In the genomic region with DNA sequence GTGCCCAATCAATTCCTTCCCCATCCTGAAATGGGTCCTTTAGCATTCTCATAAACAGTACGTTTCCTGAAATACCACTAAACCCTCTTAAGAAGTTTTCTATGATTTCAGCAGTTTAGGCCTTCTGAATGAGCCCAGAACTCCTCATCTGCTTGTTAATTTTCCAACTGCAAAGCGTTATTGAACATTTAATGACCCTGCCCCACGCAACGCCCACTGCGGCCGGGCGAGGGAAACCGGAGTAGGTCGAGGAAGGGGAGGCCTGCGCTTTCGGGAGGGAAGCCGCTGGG, we compare ENCODE assay signal across 8 cellular contexts. TPM values are rescaled to one million over a fixed set of nuclear protein-coding genes. Genes with fewer than 3 reads are reported as not detected.
DNase-seq lines count a peak whose midpoint lies in the region; ATAC-seq and TF ChIP-seq lines count a peak whose summit lies in the region.

No MANE protein-coding gene starts in this region.

- peaks cover 8% of the 10 kb centered on the region for H3K27me3 ChIP-seq in A673 (replicated peaks; ENCODE audit: insufficient read depth, low read depth, low read length, poor library complexity)
- no peaks in the 10 kb centered on the region for H3K27me3 ChIP-seq in mucosa of stomach (ENCODE audit: control insufficient read depth, insufficient read depth, low read length)

- H3K36me3 ChIP-seq in A673 (ENCODE audit: insufficient read depth, low read length, poor library complexity, severe bottlenecking): no peaks in the 10 kb centered on the region
- no peaks in the 10 kb centered on the region for H3K36me3 ChIP-seq in mucosa of stomach (ENCODE audit: control insufficient read depth, insufficient read depth, low read length)

- no TSS peak for BruUV-seq in A673 (replicated peaks; lab: Mats Ljungman, UMichigan)

- no peak overlapping the region for H3K27ac ChIP-seq in A673 (ENCODE audit: low read depth, low read length, poor library complexity, severe bottlenecking)

- H3K9me3 Mint-ChIP-seq in IgD-negative memory B cell: no peaks in the 10 kb centered on the region

- H3K4me3 ChIP-seq in A673 (ENCODE audit: low read depth, low read length, poor library complexity, severe bottlenecking) (peak overlapping the region; percentile 83), choroid plexus epithelial cell (ENCODE audit: low read depth, low read length) (peak overlapping the region; percentile 78), mucosa of stomach (ENCODE audit: low read length) (peak overlapping the region; percentile 64)

- H3K4me1 ChIP-seq in A673 (ENCODE audit: insufficient read depth, low read length, poor library complexity, severe bottlenecking) (peaks cover 8% of the 10 kb centered on the region), mucosa of stomach (ENCODE audit: control insufficient read depth, insufficient read depth, low read length) (peaks cover 17% of the 10 kb centered on the region)

- POLR2A ChIA-PET in A673 (lab: Charles Lee; ENCODE audit: low non-redundant PET): no interaction called here

- intact Hi-C loops in A673 (cut with micrococcal nuclease; ENCODE audit: unreplicated experiment): no loop called here

- no peak for TF ChIP-seq CTCF in A673 (conservative IDR thresholded peaks at IDR 0.05; ENCODE audit: low read depth, low read length)
- TF ChIP-seq CTCF in choroid plexus epithelial cell (conservative IDR thresholded peaks at IDR 0.05; ENCODE audit: low read depth, low read length): no peak
- TF ChIP-seq CTCF in omental fat pad (IDR thresholded peaks at IDR 0.05): no peak

- H3K27me3 Mint-ChIP-seq in IgD-negative memory B cell: no peaks in the 10 kb centered on the region

- peak overlapping the region; percentile 88 to 99 (median 98) for H3K27ac Mint-ChIP-seq in IgD-negative memory B cell

- peak overlapping the region; percentile 92 for H3K9ac ChIP-seq in mucosa of stomach (ENCODE audit: low read length)

- CTCF ChIA-PET in A673 (lab: Charles Lee): no interaction called here

- peaks cover 11 to 25% (median 23%) of the 10 kb centered on the region in 3 donors for H3K4me1 Mint-ChIP-seq in IgD-negative memory B cell

- no peak for ATAC-seq in omental fat pad (ENCODE audit: low FRiP score)

- H3K36me3 Mint-ChIP-seq in IgD-negative memory B cell: no peaks in the 10 kb centered on the region

- DNase-seq in A673 (ENCODE audit: low spot score) (no peak), choroid plexus epithelial cell (ENCODE audit: low read depth) (no peak), NCI-H524 (lab: John Stamatoyannopoulos, UW) (no peak), NCI-H82 (lab: John Stamatoyannopoulos, UW) (no peak), omental fat pad (ENCODE audit: low spot score) (no peak), middle frontal gyrus (ENCODE audit: extremely low spot score, low spot score) (no peak)

- H3K9me3 ChIP-seq in A673 (ENCODE audit: low read depth, low read length, poor library complexity, severe bottlenecking): no peaks in the 10 kb centered on the region
- no peaks in the 10 kb centered on the region for H3K9me3 ChIP-seq in mucosa of stomach (ENCODE audit: control insufficient read depth, low read length)

- peak overlapping the region; percentile 98 to 100 (median 98) for H3K4me3 Mint-ChIP-seq in IgD-negative memory B cell

RNA-seq across cellular contexts. Expression of a gene that starts 0.6 kb away (rescaled TPM):
- total RNA-seq in A673 (2021): 13.8 and 14.5 TPM in 2 replicates
- 2.8 TPM for polyA plus RNA-seq in IgD-negative memory B cell
- total RNA-seq in omental fat pad: 10 to 100 TPM in 2 of 4 donors, 1 to 10 TPM in 2; 7.8 to 18.0 (median 9.8) TPM
